In the genomic region with DNA sequence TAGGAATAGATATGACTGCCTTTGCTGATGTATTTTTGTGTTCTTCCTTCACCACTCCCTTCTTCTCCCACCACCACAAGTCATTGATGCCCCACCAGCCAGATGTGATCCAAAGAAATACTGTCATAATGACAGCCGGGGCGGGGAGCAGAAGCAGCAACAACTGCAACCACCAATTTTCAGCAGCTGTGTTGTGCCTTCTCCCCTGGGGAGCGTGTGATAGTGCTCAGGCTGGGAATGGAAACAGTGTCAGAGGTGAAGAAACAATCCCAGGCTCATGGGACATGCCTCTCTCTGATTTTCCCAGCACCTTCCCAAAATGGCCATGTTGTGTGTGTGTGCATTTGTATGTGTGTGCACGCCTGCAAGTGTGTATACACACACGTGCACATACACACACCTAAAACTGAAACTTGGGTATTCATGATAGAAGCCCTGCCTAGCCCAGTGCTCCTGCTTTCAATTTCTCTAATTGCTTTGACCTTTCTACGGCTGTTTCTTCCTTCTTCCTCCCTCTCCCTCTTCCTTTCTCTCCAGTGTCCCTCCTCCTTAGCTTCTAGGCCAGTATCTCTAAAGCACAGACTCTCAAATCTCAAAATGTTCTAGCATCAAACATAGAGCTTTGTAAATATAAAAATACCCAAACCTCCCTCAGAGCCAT, we compare ENCODE assay signal across 19 cellular contexts.
DNase-seq lines count a peak whose midpoint lies in the region; ATAC-seq and TF ChIP-seq lines count a peak whose summit lies in the region.
"Had no signal": no experiment of that assay in that cellular context is flagged by ENCODE, and none has a peak within 500 bp of the region (broad histone marks: within the 10 kb centered on the region; RNA-seq: fewer than 3 reads in every experiment).

No MANE protein-coding gene starts in this region.

- H3K27ac ChIP-seq in MM.1S (ENCODE audit: low read length) (no peak overlapping the region), heart right ventricle (peak overlapping the region; percentile 49 to 87 (median 72)), muscle layer of colon (ENCODE audit: low read depth, low read length) (peak overlapping the region; percentile 57), stomach smooth muscle (ENCODE audit: low read length) (peak overlapping the region; percentile 46), body of pancreas (no peak overlapping the region)
- H3K27ac ChIP-seq: brain microvascular endothelial cell, HL-60 had no signal

- DNase-seq in MM.1S (no peak), heart right ventricle (peak in 1 of 2 donors; percentile 60), CD14-positive monocyte (ENCODE audit: low spot score) (no peak), GOT3 (lab: John Stamatoyannopoulos, UW) (no peak), body of pancreas (no peak), NCI-H2171 treated with DMSO at 0.1 percent for 48 hours (lab: John Stamatoyannopoulos, UW) (no peak)
- DNase-seq: ACHN; activated CD4-positive, alpha-beta T cell treated with anti-CD3 and anti-CD28 coated beads, Interleukin-2, amount 10 ng/mL, durations not matched to agents 7 days and 5 days; brain microvascular endothelial cell; cortex of kidney; mesenchymal stem cell; NCI-H1417 treated with DMSO at 0.1 percent for 48 hours; NCI-H82; psoas muscle; SIG-M5 had no signal

- WGBS in heart right ventricle, 2 donors = 65 to 70% methylated on average over 6 of the region's 6 CpGs
- WGBS in body of pancreas, 2 donors = 70 to 72% methylated on average over 6 of the region's 6 CpGs

- 0 out of 2 replicates have a peak, but pooled peaks cover 7% of the 10 kb centered on the region for H3K4me1 ChIP-seq in MM.1S (ENCODE audit: low read length)
- H3K4me1 ChIP-seq in heart right ventricle = peaks cover 25 to 92% (median 64%) of the 10 kb centered on the region in 9 donors
- H3K4me1 ChIP-seq in muscle layer of colon (ENCODE audit: insufficient read depth, low read length) = peaks cover 34% of the 10 kb centered on the region
- peaks cover 14% of the 10 kb centered on the region for H3K4me1 ChIP-seq in stomach smooth muscle (ENCODE audit: control insufficient read depth, insufficient read depth, low read length)
- H3K4me1 ChIP-seq in body of pancreas = no peaks in the 10 kb centered on the region

- H3K27ac Mint-ChIP-seq in CD14-positive monocyte = peak overlapping the region in 3 of 7 donors; percentile 3 to 15 (median 13)
- H3K27ac Mint-ChIP-seq: activated CD4-positive, alpha-beta T cell treated with anti-CD3 and anti-CD28 coated beads, Interleukin-2, amount 10 ng/mL, durations not matched to agents 7 days and 5 days; activated T-helper 17 cell treated with anti-CD3 and anti-CD28 coated beads, Interleukin-2, amount 50 U/mL, for 72 hours had no signal

- peaks cover 0 to 7% (median 2%) of the 10 kb centered on the region in 3 donors for H3K27me3 Mint-ChIP-seq in CD14-positive monocyte (ENCODE audit: low read depth in 3 of 3)

- no peaks in the 10 kb centered on the region for H3F3A ChIP-seq in MM.1S (ENCODE audit: insufficient read depth, low read length)

- H3K9ac ChIP-seq in MM.1S (ENCODE audit: low read length) (no peak overlapping the region), muscle layer of colon (ENCODE audit: low read length) (no peak overlapping the region), stomach smooth muscle (ENCODE audit: low read length in 2 of 2) (no peak overlapping the region)

- H3K79me2 ChIP-seq in MM.1S (ENCODE audit: low read length) = no peaks in the 10 kb centered on the region

- no peaks in the 10 kb centered on the region for H3K36me3 ChIP-seq in MM.1S (replicated peaks; ENCODE audit: insufficient read depth, low read length)
- peaks cover 0 to 12% (median 0%) of the 10 kb centered on the region in 9 donors for H3K36me3 ChIP-seq in heart right ventricle
- H3K36me3 ChIP-seq in muscle layer of colon (ENCODE audit: insufficient read depth, low read length) = peaks cover 11% of the 10 kb centered on the region
- peaks cover 11 to 30% of the 10 kb centered on the region in 2 donors for H3K36me3 ChIP-seq in stomach smooth muscle (ENCODE audit: control insufficient read depth in 2 of 2, insufficient read depth in 2 of 2, low read length in 2 of 2)
- no peaks in the 10 kb centered on the region for H3K36me3 ChIP-seq in body of pancreas (replicated peaks in 1 of 2; ENCODE audit: insufficient read depth in 1 of 2, low read depth in 2 of 2)
- H3K36me3 ChIP-seq: brain microvascular endothelial cell had no signal

- no peaks in the 10 kb centered on the region for H3K9me2 ChIP-seq in MM.1S (replicated peaks; ENCODE audit: insufficient read depth, low read length)

- no peak overlapping the region for H3K4me3 ChIP-seq in MM.1S (ENCODE audit: low read length)
- no peak overlapping the region for H3K4me3 ChIP-seq in heart right ventricle
- H3K4me3 ChIP-seq in muscle layer of colon (ENCODE audit: low read depth in 1 of 2, low read length in 2 of 2) = peak overlapping the region in 1 of 2 donors; percentile 1
- H3K4me3 ChIP-seq in stomach smooth muscle (ENCODE audit: low read length in 2 of 2) = no peak overlapping the region
- no peak overlapping the region for H3K4me3 ChIP-seq in body of pancreas
- H3K4me3 ChIP-seq: psoas muscle had no signal

- no peak overlapping the region for H3K4me3 Mint-ChIP-seq in CD14-positive monocyte
- H3K4me3 Mint-ChIP-seq: activated CD4-positive, alpha-beta T cell treated with anti-CD3 and anti-CD28 coated beads, Interleukin-2, amount 10 ng/mL, durations not matched to agents 7 days and 5 days; activated T-helper 17 cell treated with anti-CD3 and anti-CD28 coated beads, Interleukin-2, amount 50 U/mL, for 72 hours had no signal

- H3K4me1 Mint-ChIP-seq in CD14-positive monocyte = peaks cover 35% of the 10 kb centered on the region
- H3K4me1 Mint-ChIP-seq: activated CD4-positive, alpha-beta T cell treated with anti-CD3 and anti-CD28 coated beads, Interleukin-2, amount 10 ng/mL, durations not matched to agents 7 days and 5 days; activated T-helper 17 cell treated with anti-CD3 and anti-CD28 coated beads, Interleukin-2, amount 50 U/mL, for 72 hours had no signal

- H3K4me2 ChIP-seq in MM.1S (ENCODE audit: low read depth, low read length) = peak overlapping the region; percentile 56; the same call in 1 of the 2 replicates

- no peaks in the 10 kb centered on the region for H3K9me3 ChIP-seq in MM.1S (replicated peaks; ENCODE audit: insufficient read depth, low read length)
- no peaks in the 10 kb centered on the region for H3K9me3 ChIP-seq in heart right ventricle
- H3K9me3 ChIP-seq in muscle layer of colon (ENCODE audit: low read length) = no peaks in the 10 kb centered on the region
- H3K9me3 ChIP-seq in stomach smooth muscle (ENCODE audit: control insufficient read depth in 2 of 2, low read length in 2 of 2) = no peaks in the 10 kb centered on the region
- no peaks in the 10 kb centered on the region for H3K9me3 ChIP-seq in body of pancreas
- H3K9me3 ChIP-seq: psoas muscle had no signal

- no peaks in the 10 kb centered on the region for H3K36me3 Mint-ChIP-seq in CD14-positive monocyte

- H4K20me1 ChIP-seq in MM.1S (ENCODE audit: insufficient read depth, low read length) = no peaks in the 10 kb centered on the region

- no peak for TF ChIP-seq POLR2A in body of pancreas (IDR thresholded peaks at IDR 0.05)

- peak overlapping the region; percentile 66 for H2AFZ ChIP-seq in MM.1S (ENCODE audit: low read length)

- H3K27me3 ChIP-seq in MM.1S (replicated peaks; ENCODE audit: insufficient read depth, low read length) (no peaks in the 10 kb centered on the region), heart right ventricle (no peaks in the 10 kb centered on the region), muscle layer of colon (ENCODE audit: control insufficient read depth in 1 of 2, insufficient read depth in 2 of 2, low read length in 2 of 2) (no peaks in the 10 kb centered on the region), stomach smooth muscle (ENCODE audit: control insufficient read depth in 1 of 2, insufficient read depth in 2 of 2, low read length in 2 of 2) (no peaks in the 10 kb centered on the region), body of pancreas (no peaks in the 10 kb centered on the region)

- intact Hi-C loops in heart right ventricle (cut with DNase I) = no loop called here
- intact Hi-C loops in CD14-positive monocyte (cut with micrococcal nuclease) = no loop called here
- intact Hi-C loops in body of pancreas (cut with DNase I) = no loop called here

- peaks cover 0 to 3% (median 0%) of the 10 kb centered on the region in 7 donors for H3K9me3 Mint-ChIP-seq in CD14-positive monocyte
- H3K9me3 Mint-ChIP-seq: activated CD4-positive, alpha-beta T cell treated with anti-CD3 and anti-CD28 coated beads, Interleukin-2, amount 10 ng/mL, durations not matched to agents 7 days and 5 days; activated T-helper 17 cell treated with anti-CD3 and anti-CD28 coated beads, Interleukin-2, amount 50 U/mL, for 72 hours had no signal

- ATAC-seq in heart right ventricle (peak; percentile 33 to 77 (median 50)), body of pancreas (no peak)
- ATAC-seq: activated T-helper 17 cell treated with anti-CD3 and anti-CD28 coated beads, Interleukin-2, amount 50 U/mL, for 72 hours had no signal

- TF ChIP-seq CTCF in MM.1S (IDR thresholded peaks at IDR 0.05; ENCODE audit: low read length) (no peak), heart right ventricle (IDR thresholded peaks at IDR 0.05) (no peak), CD14-positive monocyte (IDR thresholded peaks at IDR 0.05) (no peak), body of pancreas (IDR thresholded peaks at IDR 0.05) (no peak)

Comparison
In these comparisons a context has a peak if more than half of its experiments do, and no peak if none do; other contexts are left out.
1. H3K27ac ChIP-seq: peak in heart right ventricle (10 of 10), muscle layer of colon (single experiment) and stomach smooth muscle (single experiment); none in MM.1S (single experiment) and body of pancreas (0 of 4).